In the genomic region with DNA sequence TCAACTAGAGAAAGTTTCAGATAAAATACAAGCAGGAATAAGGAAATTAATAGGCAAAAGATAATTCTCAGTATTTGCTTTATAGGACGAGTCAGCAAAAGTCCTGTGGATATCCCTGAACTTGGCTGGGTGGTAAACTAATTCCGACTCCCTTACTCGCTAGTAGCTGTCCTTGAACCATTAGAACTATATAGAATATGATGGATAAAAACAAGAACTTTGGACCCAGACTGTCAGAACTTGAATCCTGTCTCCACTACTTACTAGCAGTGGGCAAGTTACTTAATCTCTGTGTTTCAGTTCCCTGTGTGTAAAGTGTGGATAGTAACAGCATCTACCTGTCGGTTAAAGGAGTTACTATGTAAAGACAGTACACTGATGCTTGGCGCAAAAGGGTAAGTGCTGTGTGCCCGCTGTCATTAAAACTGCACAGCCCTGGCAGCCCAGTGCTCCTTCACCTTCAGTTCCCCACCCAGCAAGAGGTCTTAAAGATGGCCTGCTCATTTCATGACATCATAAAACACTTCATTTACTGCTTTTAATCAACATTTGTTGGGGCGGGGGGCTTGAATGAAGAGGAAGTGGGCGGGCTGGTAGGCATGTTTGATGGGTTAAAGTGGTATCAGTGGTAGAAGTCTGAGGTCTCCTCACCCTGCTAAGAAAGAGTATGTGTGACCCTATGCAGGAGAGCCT, we compare ENCODE assay signal across 7 cellular contexts. TPM values are rescaled to one million over a fixed set of nuclear protein-coding genes. Genes with fewer than 3 reads are reported as not detected.
A peak's percentile ranks its signal among the peaks of the same experiment; 100 is the strongest.
DNase-seq lines count a peak whose midpoint lies in the region; ATAC-seq, FAIRE-seq and TF ChIP-seq lines count a peak whose summit lies in the region.

No MANE protein-coding gene starts in this region.

- H3K9me3 ChIP-seq in adipocyte (ENCODE audit: control insufficient read depth, low read length) = no peaks in the 10 kb centered on the region
- H3K9me3 ChIP-seq in kidney (ENCODE audit: control insufficient read depth in 1 of 2, low read length in 2 of 2) = no peaks in the 10 kb centered on the region
- no peaks in the 10 kb centered on the region for H3K9me3 ChIP-seq in stomach

- H3K9ac ChIP-seq in adipocyte (ENCODE audit: low read length) = peak overlapping the region; percentile 94
- H3K9ac ChIP-seq in kidney (ENCODE audit: low read length in 2 of 2) = peak overlapping the region in 1 of 2 donors; percentile 87

- H3K36me3 ChIP-seq in adipocyte (ENCODE audit: control insufficient read depth, insufficient read depth, low read length, severe bottlenecking) (no peaks in the 10 kb centered on the region), kidney (ENCODE audit: control insufficient read depth in 1 of 2, insufficient read depth in 2 of 2, low read length in 2 of 2) (no peaks in the 10 kb centered on the region), stomach (peaks cover 0 to 2% (median 0%) of the 10 kb centered on the region in 4 donors)

- no peak for TF ChIP-seq CTCF in kidney (IDR thresholded peaks at IDR 0.05; ENCODE audit: borderline replicate concordance, extremely low read depth, insufficient read depth)
- TF ChIP-seq CTCF in stomach (IDR thresholded peaks at IDR 0.05) = no peak

- FAIRE-seq in kidney (lab: Jason Lieb, UNC) = no peak
- FAIRE-seq in GM12891 (lab: Jason Lieb, UNC) = no peak

- 43 to 59% (median 52%) methylated on average over 8 of the region's 8 CpGs for WGBS in stomach, 5 donors

- intact Hi-C loops in kidney (cut with DNase I) (no loop called here), stomach (cut with DNase I; ENCODE audit: low total_unique reads) (loop anchor here (10.0 kb wide), 1 partner anchor 45 kb away; no protein-coding TSS in a partner anchor)

- no peak for TF ChIP-seq EP300 in stomach (IDR thresholded peaks at IDR 0.05)

- no peak overlapping the region for H3K4me3 ChIP-seq in Jurkat, Clone E6-1 (ENCODE audit: low read length)
- H3K4me3 ChIP-seq in adipocyte (ENCODE audit: low read length) (peak overlapping the region; percentile 91), kidney (ENCODE audit: low read length in 2 of 2) (peak overlapping the region; percentile 74 to 78), stomach (peak overlapping the region; percentile 64 to 83 (median 80))

- ATAC-seq in GM19035 (IDR thresholded peaks at IDR 0.05; ENCODE audit: unreplicated experiment) = no peak

- peak; percentile 31 for DNase-seq in Jurkat, Clone E6-1 (ENCODE audit: low read depth, low spot score)
- DNase-seq in adipocyte (ENCODE audit: low read depth) = no peak
- no peak for DNase-seq in kidney
- no peak for DNase-seq in stomach
- DNase-seq in GM12891 (ENCODE audit: insufficient read length, low spot score) = no peak
- DNase-seq in amniotic stem cell (lab: John Stamatoyannopoulos, UW) = no peak

- H3K4me1 ChIP-seq in adipocyte (ENCODE audit: control insufficient read depth, insufficient read depth, low read length) = peaks cover 82% of the 10 kb centered on the region
- peaks cover 44 to 52% of the 10 kb centered on the region in 2 donors for H3K4me1 ChIP-seq in kidney (ENCODE audit: control insufficient read depth in 1 of 2, insufficient read depth in 1 of 2, low read depth in 1 of 2, low read length in 2 of 2)
- peaks cover 34 to 74% (median 67%) of the 10 kb centered on the region in 4 donors for H3K4me1 ChIP-seq in stomach

- peak overlapping the region; percentile 71 to 92 for H3K27ac ChIP-seq in kidney (ENCODE audit: low read depth in 2 of 2, low read length in 2 of 2)
- H3K27ac ChIP-seq in stomach = peak overlapping the region; percentile 44 to 96 (median 92)

- H3K27me3 ChIP-seq in adipocyte (replicated peaks; ENCODE audit: control insufficient read depth, insufficient read depth, low read length) = no peaks in the 10 kb centered on the region
- peaks cover 0 to 6% (median under 1%) of the 10 kb centered on the region in 3 donors for H3K27me3 ChIP-seq in stomach

- TF ChIP-seq POLR2A in stomach (IDR thresholded peaks at IDR 0.05) = no peak
- TF ChIP-seq POLR2A in GM12891 (IDR thresholded peaks at IDR 0.05; ENCODE audit: low read depth, low read length) = no peak

TF ChIP-seq in GM12891, 5 proteins besides CTCF, POLR2A, EP300 and RAD21:
- no peak for TF ChIP-seq SPI1 (IDR thresholded peaks at IDR 0.05; ENCODE audit: low read depth, low read length)
- TF ChIP-seq POU2F2 (IDR thresholded peaks at IDR 0.05; ENCODE audit: low read depth, low read length) = no peak
- TF ChIP-seq PAX5 (IDR thresholded peaks at IDR 0.05; ENCODE audit: insufficient read depth, low read length, severe bottlenecking) = no peak
- TF ChIP-seq TAF1 (IDR thresholded peaks at IDR 0.05; ENCODE audit: low read depth, low read length) = no peak
- no peak for TF ChIP-seq POLR2AphosphoS5 (IDR thresholded peaks at IDR 0.05; ENCODE audit: low read depth, low read length)
TF ChIP-seq in GM12891: peak in this region for 0.

RNA-seq across cellular contexts. Expression of a gene that starts 7.3 kb away (rescaled TPM):
- polyA plus RNA-seq in Jurkat, Clone E6-1 (2012; ENCODE audit: insufficient read depth, insufficient read length) = 37.7 TPM
- total RNA-seq in kidney = 473 TPM
- 252 TPM for polyA plus RNA-seq in kidney (ENCODE audit: insufficient read depth, low read depth, low replicate concordance)
- total RNA-seq in stomach = 1,000 to 10,000 TPM in 4 of 5 donors, 100 to 1,000 TPM in 1; 425 to 2,605 (median 1,087) TPM
- polyA plus RNA-seq in stomach = 100 to 1,000 TPM; 230 to 494 (median 306) TPM
- 0.68 TPM for polyA plus RNA-seq in GM12891 (2012; ENCODE audit: low read depth, missing spikeins)
